Comparison of ENCODE assay signal across 1 cellular context in the genomic region with DNA sequence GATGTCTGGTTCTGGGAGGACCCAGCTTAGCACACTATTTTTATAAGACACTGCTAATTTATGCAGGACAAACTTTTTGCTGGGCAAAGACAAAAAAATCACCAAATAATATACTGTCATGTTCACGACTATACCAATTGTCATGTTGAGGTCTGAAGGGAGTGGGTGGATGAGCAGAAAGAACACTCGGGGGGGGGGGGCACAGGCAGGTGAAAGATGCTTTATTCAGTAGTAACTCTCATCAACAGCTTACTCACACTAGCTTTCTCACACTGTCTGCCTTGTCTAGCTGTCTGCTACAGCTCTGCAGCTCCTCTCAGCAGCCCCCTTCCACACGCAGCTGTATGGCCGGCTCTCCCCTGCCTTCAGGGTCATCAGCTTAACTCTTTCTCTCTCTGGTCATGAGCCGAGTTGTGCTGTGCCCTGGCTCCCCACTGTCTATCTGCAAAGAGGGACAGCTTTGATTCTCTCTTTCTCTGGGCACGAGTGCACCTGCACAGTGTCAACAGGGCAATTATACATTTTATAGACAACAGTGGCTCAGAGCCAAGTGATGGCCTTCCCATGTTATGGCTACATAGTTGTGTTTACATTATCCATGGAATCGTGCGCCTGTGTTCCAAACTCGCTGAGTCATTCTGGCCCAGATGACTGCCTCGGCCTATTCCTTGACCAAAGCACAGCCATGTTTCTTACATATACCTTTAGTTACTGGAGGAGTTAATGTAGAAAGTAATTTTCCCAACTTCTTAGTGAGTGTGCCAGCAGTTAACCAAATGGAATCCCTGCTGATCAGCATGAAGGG.
TF ChIP-seq lines count a peak whose summit lies in the region.

No MANE protein-coding gene starts in this region.

TF ChIP-seq in HepG2, 621 proteins besides CTCF, POLR2A, EP300 and RAD21 (continued from another document):
- TF ChIP-seq FOXA1 (IDR thresholded peaks at IDR 0.05) (no peak), FOXA1 (CRISPR knock-in tag; IDR thresholded peaks at IDR 0.05) (peak; percentile 56; the same call in 1 of the 2 replicates), HMG20A (CRISPR knock-in tag; IDR thresholded peaks at IDR 0.05; ENCODE audit: borderline replicate concordance) (peak; percentile 25; the same call in 1 of the 2 replicates), ZNF572 (CRISPR knock-in tag; IDR thresholded peaks at IDR 0.05) (no peak), TCF7 (IDR thresholded peaks at IDR 0.05; ENCODE audit: low read depth) (no peak), GABPA (IDR thresholded peaks at IDR 0.05; ENCODE audit: low read depth, low read length) (no peak), GABPA (CRISPR knock-in tag; IDR thresholded peaks at IDR 0.05; ENCODE audit: low read depth) (no peak), ZNF205 (CRISPR knock-in tag; IDR thresholded peaks at IDR 0.05) (no peak), SMAD9 (CRISPR knock-in tag; IDR thresholded peaks at IDR 0.05) (no peak), CEBPZ (IDR thresholded peaks at IDR 0.05; ENCODE audit: low read length) (no peak), ZNF549 (CRISPR knock-in tag; IDR thresholded peaks at IDR 0.05) (no peak)
